Comparison of ENCODE assay signal across 19 cellular contexts in the genomic region with DNA sequence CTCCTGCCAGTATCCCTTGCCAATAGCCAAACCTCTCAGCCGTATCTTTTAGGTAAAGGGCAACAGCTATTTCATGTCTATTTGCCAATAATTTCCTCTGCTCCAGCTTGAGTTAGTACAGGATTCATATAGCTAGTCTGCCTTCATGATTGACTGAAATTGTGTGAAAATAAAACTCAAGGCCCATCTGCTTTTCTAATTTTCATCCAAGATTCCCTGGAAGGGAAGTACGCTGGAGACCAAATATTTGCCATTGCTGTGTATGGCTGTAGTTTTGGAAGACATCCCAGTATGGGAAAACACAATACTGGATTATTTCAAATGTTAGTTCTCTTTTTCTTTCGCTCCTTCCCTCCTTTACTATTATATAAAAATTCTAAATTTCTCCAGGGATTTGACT.
"Had no signal": no experiment of that assay in that cellular context is flagged by ENCODE, and none has a peak within 500 bp of the region (broad histone marks: within the 10 kb centered on the region; RNA-seq: fewer than 3 reads in every experiment).

No MANE protein-coding gene starts in this region.

- H3K4me3 ChIP-seq: PC-9 had no signal

- ATAC-seq: activated CD8-positive, alpha-beta memory T cell treated with anti-CD3 and anti-CD28 coated beads, Interleukin-2, amount 10 ng/mL, durations not matched to agents 7 days and 5 days; WTC11 had no signal

- H3K27ac ChIP-seq: PC-9 had no signal

- DNase-seq: activated CD4-positive, alpha-beta T cell treated with anti-CD3 and anti-CD28 coated beads, Interleukin-2, amount 10 ng/mL, durations not matched to agents 24 days and 14 days; activated CD4-positive, alpha-beta T cell treated with anti-CD3 and anti-CD28 coated beads, Interleukin-2, amount 50 U/mL, for 48 hours; activated CD4-positive, CD25-positive, alpha-beta regulatory T cell treated with anti-CD3 and anti-CD28 coated beads, Interleukin-2, amount 50 U/mL, for 72 hours; activated CD8-positive, alpha-beta memory T cell treated with anti-CD3 and anti-CD28 coated beads, Interleukin-2, amount 10 ng/mL, durations not matched to agents 7 days and 5 days; activated effector memory CD4-positive, alpha-beta T cell treated with Interleukin-2 at 50 U/mL for 16 hours; activated naive CD4-positive, alpha-beta T cell; activated T-cell treated with anti-CD3 and anti-CD28 coated beads, Interleukin-2, amount 50 U/mL, for 24 hours; aorta; central memory CD4-positive, alpha-beta T cell; Karpas-422; MM.1S; NCI-H146; NCI-H2227 treated with DMSO at 0.1 percent for 48 hours; NCI-H510A; NCI-H526 treated with DMSO at 0.1 percent for 48 hours; PC-9; SHP77 treated with DMSO at 0.1 percent for 48 hours had no signal

- FAIRE-seq: bronchial epithelial cell had no signal
